Comparison of ENCODE assay signal across 1 cellular context in genomic region chr10:101816375-101816773, GRCh38.
TF ChIP-seq lines count a peak whose summit lies in the region.

No MANE protein-coding gene starts in this region.

TF ChIP-seq in A549, 52 proteins besides CTCF, POLR2A, EP300 and RAD21 (continued from another document):
- TF ChIP-seq E2F6 (IDR thresholded peaks at IDR 0.05; ENCODE audit: borderline replicate concordance, low read depth) (no peak), MAZ (IDR thresholded peaks at IDR 0.05; ENCODE audit: borderline replicate concordance, low read depth, low read length) (no peak), BHLHE40 (IDR thresholded peaks at IDR 0.05; ENCODE audit: low read depth, low read length) (no peak)
